Comparison of ENCODE assay signal across 23 cellular contexts in genomic region chr10:54130394-54130793, GRCh38.
DNase-seq lines count a peak whose midpoint lies in the region; ATAC-seq, FAIRE-seq and TF ChIP-seq lines count a peak whose summit lies in the region.
"Had no signal": no experiment of that assay in that cellular context is flagged by ENCODE, and none has a peak within 500 bp of the region (broad histone marks: within the 10 kb centered on the region; RNA-seq: fewer than 3 reads in every experiment).

No MANE protein-coding gene starts in this region.

- no peak overlapping the region for H3K4me3 Mint-ChIP-seq in H9
- H3K4me3 Mint-ChIP-seq in WTC11 = no peak overlapping the region
- H3K4me3 Mint-ChIP-seq in neural crest cell = no peak overlapping the region
- H3K4me3 Mint-ChIP-seq: B cell; CD4-positive, alpha-beta T cell; CD8-positive, alpha-beta T cell had no signal

- H3K79me2 ChIP-seq in H9 (ENCODE audit: insufficient read depth, low read length) = no peaks in the 10 kb centered on the region

- peak overlapping the region; percentile 42 for H2AFZ ChIP-seq in H9 (ENCODE audit: low read length)

- no peak overlapping the region for H4K91ac ChIP-seq in H9 (ENCODE audit: insufficient read length, low read depth, low read length)

- intact Hi-C loops in cardiac septum (cut with DNase I) = no loop called here

- CTCF ChIA-PET in WTC11 (lab: Charles Lee) = no interaction called here

- POLR2A ChIA-PET in WTC11 (lab: Charles Lee) = no interaction called here

- TF ChIP-seq CTCF in H9 (conservative IDR thresholded peaks at IDR 0.05) = no peak
- no peak for TF ChIP-seq CTCF in WTC11 (IDR thresholded peaks at IDR 0.05)
- no peak for TF ChIP-seq CTCF in neural crest cell (conservative IDR thresholded peaks at IDR 0.05)

- H3K4me2 ChIP-seq in H9 (ENCODE audit: insufficient read depth, insufficient read length, low read length) = no peak overlapping the region
- H3K4me2 ChIP-seq: A549; BLaER1 treated with 17β-estradiol and CSF1 and Interleukin-3, amounts not matched to agents 10 nM and 100 nM had no signal

- no peaks in the 10 kb centered on the region for H3K4me1 ChIP-seq in H9 (ENCODE audit: insufficient read depth, low read length)
- H3K4me1 ChIP-seq: A549; BLaER1 treated with 17β-estradiol and CSF1 and Interleukin-3, amounts not matched to agents 10 nM and 100 nM; Caco-2 had no signal

- H3K4me1 Mint-ChIP-seq in H9 (peaks cover 0 to 7% of the 10 kb centered on the region in 2 experiments; a peak in 2 of 4 replicates), WTC11 (peaks cover 16% of the 10 kb centered on the region), neural crest cell (peaks cover 7% of the 10 kb centered on the region)
- H3K4me1 Mint-ChIP-seq: B cell had no signal

- H2AK5ac ChIP-seq in H9 (ENCODE audit: insufficient read length, low read length) = no peak overlapping the region

- no peak for FAIRE-seq in GM12891 (lab: Jason Lieb, UNC)
- FAIRE-seq: A549, D721Med, G401.6, GM19239 had no signal

- no peak overlapping the region for H3K14ac ChIP-seq in H9 (ENCODE audit: insufficient read depth, low read length)

- no peak overlapping the region for H4K5ac ChIP-seq in H9 (ENCODE audit: insufficient read length, low read depth, low read length)

- H3K79me1 ChIP-seq in H9 (ENCODE audit: insufficient read depth, low read depth, low read length, poor library complexity, severe bottlenecking) = no peaks in the 10 kb centered on the region

- H3K23me2 ChIP-seq in H9 (ENCODE audit: insufficient read length, low read depth, low read length, poor library complexity, severe bottlenecking) = no peaks in the 10 kb centered on the region

- no peak overlapping the region for H2BK20ac ChIP-seq in H9 (ENCODE audit: low read depth, low read length, poor library complexity, severe bottlenecking)

- DNase-seq in GM12891 (ENCODE audit: insufficient read length, low spot score) = no peak
- no peak for DNase-seq in H9
- DNase-seq in WTC11 (ENCODE audit: low spot score) = no peak
- DNase-seq in neural crest cell (ENCODE audit: low read depth, low spot score) = no peak
- no peak for DNase-seq in cardiac septum (ENCODE audit: low spot score)
- DNase-seq: AML-193; Caco-2; Calu3; CD4-positive, alpha-beta T cell; CD8-positive, alpha-beta T cell; DMS79 treated with DMSO at 0.1 percent for 48 hours; GF-D8 had no signal

- H3K9me3 Mint-ChIP-seq in H9 (peaks cover under 1 to 2% of the 10 kb centered on the region in 2 experiments; a peak in 3 of 5 replicates), WTC11 (peaks cover 4% of the 10 kb centered on the region), neural crest cell (peaks cover 2% of the 10 kb centered on the region)

- H3K4ac ChIP-seq in H9 (ENCODE audit: low read depth, low read length) = no peak overlapping the region

- H3T11ph ChIP-seq in H9 (ENCODE audit: low read length) = no peak overlapping the region

- TF ChIP-seq POLR2A in GM12891 (IDR thresholded peaks at IDR 0.05; ENCODE audit: low read depth, low read length) = no peak

- no peak overlapping the region for H3K27ac ChIP-seq in H9 (ENCODE audit: insufficient read length, low read depth, low read length)
- H3K27ac ChIP-seq: 22Rv1; A549; BLaER1 treated with 17β-estradiol and CSF1 and Interleukin-3, amounts not matched to agents 10 nM and 100 nM; C4-2B had no signal

- H3K9ac ChIP-seq in H9 (ENCODE audit: extremely low read depth, insufficient read length, low read length) = no peak overlapping the region
- H3K9ac ChIP-seq: BLaER1 treated with 17β-estradiol and CSF1 and Interleukin-3, amounts not matched to agents 10 nM and 100 nM had no signal

- no peak for ATAC-seq in WTC11
- ATAC-seq in HG03159 (IDR thresholded peaks at IDR 0.05; ENCODE audit: unreplicated experiment) = no peak
- no peak for ATAC-seq in HG02571 (IDR thresholded peaks at IDR 0.05; ENCODE audit: unreplicated experiment)
- ATAC-seq in GM21576 (IDR thresholded peaks at IDR 0.05; ENCODE audit: unreplicated experiment) = no peak
- ATAC-seq: A549; CD8-positive, alpha-beta T cell had no signal

- no peaks in the 10 kb centered on the region for H4K20me1 ChIP-seq in H9 (ENCODE audit: control insufficient read depth, insufficient read depth, insufficient read length)
- H4K20me1 ChIP-seq: BLaER1 treated with 17β-estradiol and CSF1 and Interleukin-3, amounts not matched to agents 10 nM and 100 nM had no signal

- H3K18ac ChIP-seq in H9 (ENCODE audit: insufficient read length, low read depth, low read length) = no peak overlapping the region

- no peaks in the 10 kb centered on the region; a peak in 2 of 7 replicates for H3K36me3 Mint-ChIP-seq in H9 (ENCODE audit: insufficient read depth in 1 of 3, low read depth in 3 of 3)
- peaks cover under 1% of the 10 kb centered on the region; the same call in 1 of the 2 replicates for H3K36me3 Mint-ChIP-seq in WTC11
- peaks cover 4% of the 10 kb centered on the region for H3K36me3 Mint-ChIP-seq in neural crest cell (ENCODE audit: low read depth)
- H3K36me3 Mint-ChIP-seq: CD8-positive, alpha-beta T cell had no signal

- no peaks in the 10 kb centered on the region for H3K27me3 Mint-ChIP-seq in H9 (ENCODE audit: low read depth)
- no peaks in the 10 kb centered on the region for H3K27me3 Mint-ChIP-seq in WTC11 (ENCODE audit: low read depth)
- no peaks in the 10 kb centered on the region for H3K27me3 Mint-ChIP-seq in neural crest cell (ENCODE audit: low read depth)
- H3K27me3 Mint-ChIP-seq: B cell; CD4-positive, alpha-beta T cell had no signal

- WGBS in H9 (ENCODE audit: extremely low coverage, insufficient read length, low lambda C conversion rate) = no CpG with 5 or more reads among the region's 6 CpGs

- H3K9me3 ChIP-seq in H9 (ENCODE audit: control insufficient read depth, low read depth, low read length) = no peaks in the 10 kb centered on the region
- H3K9me3 ChIP-seq: A549; BLaER1 treated with 17β-estradiol and CSF1 and Interleukin-3, amounts not matched to agents 10 nM and 100 nM; Caco-2 had no signal

- no peak overlapping the region for H3K56ac ChIP-seq in H9 (ENCODE audit: insufficient read length, low read depth, low read length)

- H2BK12ac ChIP-seq in H9 (ENCODE audit: insufficient read length, low read depth, low read length) = no peak overlapping the region

- H2BK120ac ChIP-seq in H9 (ENCODE audit: low read depth, low read length, poor library complexity, severe bottlenecking) = no peak overlapping the region

- no peak overlapping the region for H3K23ac ChIP-seq in H9 (ENCODE audit: insufficient read length, low read depth, low read length)

- no peak overlapping the region for H3K27ac Mint-ChIP-seq in H9
- peak overlapping the region; percentile 68; the same call in 1 of the 2 replicates for H3K27ac Mint-ChIP-seq in WTC11
- H3K27ac Mint-ChIP-seq in neural crest cell (ENCODE audit: unreplicated experiment) = peak overlapping the region; percentile 14
- H3K27ac Mint-ChIP-seq: B cell; CD4-positive, alpha-beta T cell; CD8-positive, alpha-beta T cell had no signal

- H3K27me3 ChIP-seq in H9 (ENCODE audit: insufficient read depth, low read length) = no peaks in the 10 kb centered on the region
- H3K27me3 ChIP-seq: BLaER1 treated with 17β-estradiol and CSF1 and Interleukin-3, amounts not matched to agents 10 nM and 100 nM had no signal

- no peak overlapping the region for H4K8ac ChIP-seq in H9 (replicated peaks; ENCODE audit: insufficient read length, low read depth, low read length)

- no peak overlapping the region for H2BK15ac ChIP-seq in H9 (ENCODE audit: low read depth, low read length)

- no peak overlapping the region for H2BK5ac ChIP-seq in H9 (ENCODE audit: insufficient read length, low read length)

TF ChIP-seq in GM12891, 5 proteins besides CTCF, POLR2A, EP300 and RAD21:
- no peak for TF ChIP-seq PAX5 (IDR thresholded peaks at IDR 0.05; ENCODE audit: insufficient read depth, low read length, severe bottlenecking)
- TF ChIP-seq SPI1 (IDR thresholded peaks at IDR 0.05; ENCODE audit: low read depth, low read length) = peak; percentile 72
- no peak for TF ChIP-seq POLR2AphosphoS5 (IDR thresholded peaks at IDR 0.05; ENCODE audit: low read depth, low read length)

TF ChIP-seq in WTC11, 78 proteins besides CTCF, POLR2A, EP300 and RAD21:
- no peak for TF ChIP-seq ATF1 (CRISPR knock-in tag; IDR thresholded peaks at IDR 0.05)

Comparison
In these comparisons a context has a peak if more than half of its experiments do, and no peak if none do; other contexts are left out.
1. H3K27ac Mint-ChIP-seq: peak in WTC11 (single experiment) and neural crest cell (single experiment); none in H9 (0 of 3).